Comparison of ENCODE assay signal across 2 cellular contexts in genomic region chr17:68600881-68601564, GRCh38.
TF ChIP-seq lines count a peak whose summit lies in the region.

FAM20A (minus strand) TSS chr17:68601367; CDS start chr17:68600666, 701 bp downstream.

TF ChIP-seq in A549, 52 proteins besides CTCF, POLR2A, EP300 and RAD21 (continued from another document):
- TF ChIP-seq PBX3 (IDR thresholded peaks at IDR 0.05) (no peak), HDAC2 (IDR thresholded peaks at IDR 0.05) (no peak), USF2 (IDR thresholded peaks at IDR 0.05) (no peak), HOXB5 (CRISPR knock-in tag; IDR thresholded peaks at IDR 0.05) (no peak)

TF ChIP-seq in IMR-90, 13 proteins besides CTCF, POLR2A, EP300 and RAD21 (continued from another document):
- TF ChIP-seq USF2 (IDR thresholded peaks at IDR 0.05; ENCODE audit: low read depth, low read length) (no peak), MAFK (IDR thresholded peaks at IDR 0.05; ENCODE audit: low read depth, low read length) (no peak), SMC3 (IDR thresholded peaks at IDR 0.05; ENCODE audit: low read depth, low read length) (no peak)
TF ChIP-seq in IMR-90: peak in this region for 0.
